1 cellular context compared by ENCODE assay signal in genomic region chr6:2242311-2242710, GRCh38.
TF ChIP-seq lines count a peak whose summit lies in the region.

No MANE protein-coding gene starts in this region.

TF ChIP-seq in H1, 55 proteins besides CTCF, POLR2A, EP300 and RAD21 (continued from another document):
- no peak for TF ChIP-seq MAX (IDR thresholded peaks at IDR 0.05)
- no peak for TF ChIP-seq ASH2L (IDR thresholded peaks at IDR 0.05; ENCODE audit: low read length)
